ENCODE assay signal across 1 cellular context in the genomic region with DNA sequence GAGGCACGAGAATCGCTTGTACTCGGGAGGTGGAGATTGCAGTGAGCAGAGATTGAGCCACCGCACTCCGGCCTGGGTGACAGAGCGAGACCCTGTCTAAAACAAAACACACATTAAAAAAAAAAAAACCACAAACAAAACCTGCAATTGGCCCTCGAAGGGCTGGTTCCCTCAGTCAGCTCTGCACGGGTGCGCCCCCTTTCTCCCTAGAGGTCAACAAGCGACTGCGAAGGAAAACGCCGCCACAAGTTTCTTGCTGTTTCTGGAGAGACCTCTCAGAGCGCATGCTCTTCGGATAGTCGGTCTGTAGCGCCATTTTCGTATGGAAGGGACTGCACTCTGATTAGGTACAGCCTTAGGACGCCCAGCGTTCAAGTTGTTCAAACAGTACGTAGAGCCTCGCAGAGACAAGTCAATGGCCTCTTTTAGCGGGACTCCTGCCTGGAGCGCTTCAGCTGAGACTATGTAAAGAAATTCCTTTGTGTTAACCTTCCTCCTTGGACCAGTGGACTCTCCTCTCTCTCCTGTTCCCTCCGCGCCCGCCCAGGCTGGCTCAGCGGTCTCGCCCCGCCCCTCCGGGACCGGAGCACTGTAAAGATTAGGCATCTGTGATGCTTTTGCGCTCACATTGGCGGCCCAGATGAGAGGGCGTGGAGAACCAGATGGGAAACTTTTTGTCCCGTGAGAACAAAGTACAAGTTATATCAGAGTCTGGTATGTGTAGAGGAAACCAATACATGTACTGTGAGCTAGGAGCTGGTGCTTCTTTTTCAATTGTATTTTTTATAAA.
A peak's percentile ranks its signal among the peaks of the same experiment; 100 is the strongest.
TF ChIP-seq lines count a peak whose summit lies in the region.

No MANE protein-coding gene starts in this region.

TF ChIP-seq in K562, 482 proteins besides CTCF, POLR2A, EP300 and RAD21 (continued from another document and continues in another):
- TF ChIP-seq, protein P1, sequence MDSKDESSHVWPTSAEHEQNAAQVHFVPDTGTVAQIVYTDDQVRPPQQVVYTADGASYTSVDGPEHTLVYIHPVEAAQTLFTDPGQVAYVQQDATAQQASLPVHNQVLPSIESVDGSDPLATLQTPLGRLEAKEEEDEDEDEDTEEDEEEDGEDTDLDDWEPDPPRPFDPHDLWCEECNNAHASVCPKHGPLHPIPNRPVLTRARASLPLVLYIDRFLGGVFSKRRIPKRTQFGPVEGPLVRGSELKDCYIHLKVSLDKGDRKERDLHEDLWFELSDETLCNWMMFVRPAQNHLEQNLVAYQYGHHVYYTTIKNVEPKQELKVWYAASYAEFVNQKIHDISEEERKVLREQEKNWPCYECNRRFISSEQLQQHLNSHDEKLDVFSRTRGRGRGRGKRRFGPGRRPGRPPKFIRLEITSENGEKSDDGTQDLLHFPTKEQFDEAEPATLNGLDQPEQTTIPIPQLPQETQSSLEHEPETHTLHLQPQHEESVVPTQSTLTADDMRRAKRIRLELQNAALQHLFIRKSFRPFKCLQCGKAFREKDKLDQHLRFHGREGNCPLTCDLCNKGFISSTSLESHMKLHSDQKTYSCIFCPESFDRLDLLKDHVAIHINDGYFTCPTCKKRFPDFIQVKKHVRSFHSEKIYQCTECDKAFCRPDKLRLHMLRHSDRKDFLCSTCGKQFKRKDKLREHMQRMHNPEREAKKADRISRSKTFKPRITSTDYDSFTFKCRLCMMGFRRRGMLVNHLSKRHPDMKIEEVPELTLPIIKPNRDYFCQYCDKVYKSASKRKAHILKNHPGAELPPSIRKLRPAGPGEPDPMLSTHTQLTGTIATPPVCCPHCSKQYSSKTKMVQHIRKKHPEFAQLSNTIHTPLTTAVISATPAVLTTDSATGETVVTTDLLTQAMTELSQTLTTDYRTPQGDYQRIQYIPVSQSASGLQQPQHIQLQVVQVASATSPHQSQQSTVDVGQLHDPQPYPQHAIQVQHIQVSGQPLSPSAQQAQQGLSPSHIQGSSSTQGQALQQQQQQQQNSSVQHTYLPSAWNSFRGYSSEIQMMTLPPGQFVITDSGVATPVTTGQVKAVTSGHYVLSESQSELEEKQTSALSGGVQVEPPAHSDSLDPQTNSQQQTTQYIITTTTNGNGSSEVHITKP (IDR thresholded peaks at IDR 0.05; ENCODE audit: partially characterized antibody): peak; percentile 72
- TF ChIP-seq, protein P2, sequence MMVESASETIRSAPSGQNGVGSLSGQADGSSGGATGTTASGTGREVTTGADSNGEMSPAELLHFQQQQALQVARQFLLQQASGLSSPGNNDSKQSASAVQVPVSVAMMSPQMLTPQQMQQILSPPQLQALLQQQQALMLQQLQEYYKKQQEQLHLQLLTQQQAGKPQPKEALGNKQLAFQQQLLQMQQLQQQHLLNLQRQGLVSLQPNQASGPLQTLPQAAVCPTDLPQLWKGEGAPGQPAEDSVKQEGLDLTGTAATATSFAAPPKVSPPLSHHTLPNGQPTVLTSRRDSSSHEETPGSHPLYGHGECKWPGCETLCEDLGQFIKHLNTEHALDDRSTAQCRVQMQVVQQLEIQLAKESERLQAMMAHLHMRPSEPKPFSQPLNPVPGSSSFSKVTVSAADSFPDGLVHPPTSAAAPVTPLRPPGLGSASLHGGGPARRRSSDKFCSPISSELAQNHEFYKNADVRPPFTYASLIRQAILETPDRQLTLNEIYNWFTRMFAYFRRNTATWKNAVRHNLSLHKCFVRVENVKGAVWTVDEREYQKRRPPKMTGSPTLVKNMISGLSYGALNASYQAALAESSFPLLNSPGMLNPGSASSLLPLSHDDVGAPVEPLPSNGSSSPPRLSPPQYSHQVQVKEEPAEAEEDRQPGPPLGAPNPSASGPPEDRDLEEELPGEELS (CRISPR knock-in tag; IDR thresholded peaks at IDR 0.05; ENCODE audit: borderline replicate concordance): 0 out of 2 replicates have a peak, but pooled peaks have one; percentile 27
- TF ChIP-seq SIN3B (IDR thresholded peaks at IDR 0.05; ENCODE audit: low read depth): no peak
- TF ChIP-seq ARID1B (IDR thresholded peaks at IDR 0.05): 0 out of 2 replicates have a peak, but pooled peaks have one; percentile 37
- no peak; the same call in 1 of the 2 replicates for TF ChIP-seq BHLHE40 (IDR thresholded peaks at IDR 0.05; ENCODE audit: low read length)
- TF ChIP-seq, protein P3, sequence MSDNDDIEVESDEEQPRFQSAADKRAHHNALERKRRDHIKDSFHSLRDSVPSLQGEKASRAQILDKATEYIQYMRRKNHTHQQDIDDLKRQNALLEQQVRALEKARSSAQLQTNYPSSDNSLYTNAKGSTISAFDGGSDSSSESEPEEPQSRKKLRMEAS (CRISPR knock-in tag; IDR thresholded peaks at IDR 0.05): peak; percentile 76; the same call in 1 of the 2 replicates
- TF ChIP-seq CBX1 (IDR thresholded peaks at IDR 0.05; ENCODE audit: low read depth): no peak
- TF ChIP-seq FOXM1 (IDR thresholded peaks at IDR 0.05; ENCODE audit: low read depth): peak; percentile 15; the same call in 1 of the 2 replicates
- no peak for TF ChIP-seq FOXM1 (CRISPR knock-in tag; IDR thresholded peaks at IDR 0.05; ENCODE audit: low read depth)
- TF ChIP-seq, protein P4, sequence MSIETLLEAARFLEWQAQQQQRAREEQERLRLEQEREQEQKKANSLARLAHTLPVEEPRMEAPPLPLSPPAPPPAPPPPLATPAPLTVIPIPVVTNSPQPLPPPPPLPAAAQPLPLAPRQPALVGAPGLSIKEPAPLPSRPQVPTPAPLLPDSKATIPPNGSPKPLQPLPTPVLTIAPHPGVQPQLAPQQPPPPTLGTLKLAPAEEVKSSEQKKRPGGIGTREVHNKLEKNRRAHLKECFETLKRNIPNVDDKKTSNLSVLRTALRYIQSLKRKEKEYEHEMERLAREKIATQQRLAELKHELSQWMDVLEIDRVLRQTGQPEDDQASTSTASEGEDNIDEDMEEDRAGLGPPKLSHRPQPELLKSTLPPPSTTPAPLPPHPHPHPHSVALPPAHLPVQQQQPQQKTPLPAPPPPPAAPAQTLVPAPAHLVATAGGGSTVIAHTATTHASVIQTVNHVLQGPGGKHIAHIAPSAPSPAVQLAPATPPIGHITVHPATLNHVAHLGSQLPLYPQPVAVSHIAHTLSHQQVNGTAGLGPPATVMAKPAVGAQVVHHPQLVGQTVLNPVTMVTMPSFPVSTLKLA (conservative IDR thresholded peaks at IDR 0.05): peak; percentile 21 to 79; a peak in 2 of 4 replicates
- peak; percentile 49; the same call in 1 of the 2 replicates for TF ChIP-seq MYNN (IDR thresholded peaks at IDR 0.05)
- TF ChIP-seq MYNN (CRISPR knock-in tag; IDR thresholded peaks at IDR 0.05): no peak
- peak; percentile 77 for TF ChIP-seq BCOR (IDR thresholded peaks at IDR 0.05)
- peak; percentile 71 for TF ChIP-seq TAF9B (IDR thresholded peaks at IDR 0.05; ENCODE audit: partially characterized antibody)
- no peak for TF ChIP-seq ZNF311 (CRISPR knock-in tag; IDR thresholded peaks at IDR 0.05)
- peak; percentile 42; the same call in 1 of the 2 replicates for TF ChIP-seq FOSL1 (tag; conservative IDR thresholded peaks at IDR 0.05)
- no peak for TF ChIP-seq MCM5 (IDR thresholded peaks at IDR 0.05; ENCODE audit: low read depth)
- peak; percentile 81; the same call in 1 of the 2 replicates for TF ChIP-seq MTA3 (IDR thresholded peaks at IDR 0.05; ENCODE audit: borderline replicate concordance)
- 0 out of 2 replicates have a peak, but pooled peaks have one; percentile 1 for TF ChIP-seq SMARCA5 (IDR thresholded peaks at IDR 0.05)
- peak; percentile 69 for TF ChIP-seq RBM39 (optimal IDR thresholded peaks at IDR 0.05; ENCODE audit: low read depth, low read length)
- peak; percentile 23; the same call in 1 of the 2 replicates for TF ChIP-seq TCF7 (IDR thresholded peaks at IDR 0.05; ENCODE audit: borderline replicate concordance)
- TF ChIP-seq BRD9 (IDR thresholded peaks at IDR 0.05; ENCODE audit: low read depth, partially characterized antibody): peak; percentile 79
- peak in 1 of 2 experiments; percentile 63; a peak in 1 of 3 replicates for TF ChIP-seq CBX3 (IDR thresholded peaks at IDR 0.05; ENCODE audit: borderline replicate concordance in 1 of 2, low read length in 2 of 2)
- TF ChIP-seq IRF2 (CRISPR knock-in tag; IDR thresholded peaks at IDR 0.05): no peak
- TF ChIP-seq, protein P5, sequence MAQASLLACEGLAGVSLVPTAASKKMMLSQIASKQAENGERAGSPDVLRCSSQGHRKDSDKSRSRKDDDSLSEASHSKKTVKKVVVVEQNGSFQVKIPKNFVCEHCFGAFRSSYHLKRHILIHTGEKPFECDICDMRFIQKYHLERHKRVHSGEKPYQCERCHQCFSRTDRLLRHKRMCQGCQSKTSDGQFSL (CRISPR knock-in tag; IDR thresholded peaks at IDR 0.05): no peak
- TF ChIP-seq, protein P5 (tag; IDR thresholded peaks at IDR 0.05): no peak
- peak; percentile 90 for TF ChIP-seq ZNF134 (CRISPR knock-in tag; conservative IDR thresholded peaks at IDR 0.05)
- TF ChIP-seq, protein P6, sequence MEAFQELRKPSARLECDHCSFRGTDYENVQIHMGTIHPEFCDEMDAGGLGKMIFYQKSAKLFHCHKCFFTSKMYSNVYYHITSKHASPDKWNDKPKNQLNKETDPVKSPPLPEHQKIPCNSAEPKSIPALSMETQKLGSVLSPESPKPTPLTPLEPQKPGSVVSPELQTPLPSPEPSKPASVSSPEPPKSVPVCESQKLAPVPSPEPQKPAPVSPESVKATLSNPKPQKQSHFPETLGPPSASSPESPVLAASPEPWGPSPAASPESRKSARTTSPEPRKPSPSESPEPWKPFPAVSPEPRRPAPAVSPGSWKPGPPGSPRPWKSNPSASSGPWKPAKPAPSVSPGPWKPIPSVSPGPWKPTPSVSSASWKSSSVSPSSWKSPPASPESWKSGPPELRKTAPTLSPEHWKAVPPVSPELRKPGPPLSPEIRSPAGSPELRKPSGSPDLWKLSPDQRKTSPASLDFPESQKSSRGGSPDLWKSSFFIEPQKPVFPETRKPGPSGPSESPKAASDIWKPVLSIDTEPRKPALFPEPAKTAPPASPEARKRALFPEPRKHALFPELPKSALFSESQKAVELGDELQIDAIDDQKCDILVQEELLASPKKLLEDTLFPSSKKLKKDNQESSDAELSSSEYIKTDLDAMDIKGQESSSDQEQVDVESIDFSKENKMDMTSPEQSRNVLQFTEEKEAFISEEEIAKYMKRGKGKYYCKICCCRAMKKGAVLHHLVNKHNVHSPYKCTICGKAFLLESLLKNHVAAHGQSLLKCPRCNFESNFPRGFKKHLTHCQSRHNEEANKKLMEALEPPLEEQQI (IDR thresholded peaks at IDR 0.05): peak; percentile 41; the same call in 1 of the 2 replicates
- peak; percentile 65; the same call in 1 of the 2 replicates for TF ChIP-seq ZNF24 (IDR thresholded peaks at IDR 0.05)
- peak; percentile 57; the same call in 1 of the 2 replicates for TF ChIP-seq HLTF (IDR thresholded peaks at IDR 0.05)
- peak; percentile 49 for TF ChIP-seq ELF1 (tag; IDR thresholded peaks at IDR 0.05)
- TF ChIP-seq, protein P7, sequence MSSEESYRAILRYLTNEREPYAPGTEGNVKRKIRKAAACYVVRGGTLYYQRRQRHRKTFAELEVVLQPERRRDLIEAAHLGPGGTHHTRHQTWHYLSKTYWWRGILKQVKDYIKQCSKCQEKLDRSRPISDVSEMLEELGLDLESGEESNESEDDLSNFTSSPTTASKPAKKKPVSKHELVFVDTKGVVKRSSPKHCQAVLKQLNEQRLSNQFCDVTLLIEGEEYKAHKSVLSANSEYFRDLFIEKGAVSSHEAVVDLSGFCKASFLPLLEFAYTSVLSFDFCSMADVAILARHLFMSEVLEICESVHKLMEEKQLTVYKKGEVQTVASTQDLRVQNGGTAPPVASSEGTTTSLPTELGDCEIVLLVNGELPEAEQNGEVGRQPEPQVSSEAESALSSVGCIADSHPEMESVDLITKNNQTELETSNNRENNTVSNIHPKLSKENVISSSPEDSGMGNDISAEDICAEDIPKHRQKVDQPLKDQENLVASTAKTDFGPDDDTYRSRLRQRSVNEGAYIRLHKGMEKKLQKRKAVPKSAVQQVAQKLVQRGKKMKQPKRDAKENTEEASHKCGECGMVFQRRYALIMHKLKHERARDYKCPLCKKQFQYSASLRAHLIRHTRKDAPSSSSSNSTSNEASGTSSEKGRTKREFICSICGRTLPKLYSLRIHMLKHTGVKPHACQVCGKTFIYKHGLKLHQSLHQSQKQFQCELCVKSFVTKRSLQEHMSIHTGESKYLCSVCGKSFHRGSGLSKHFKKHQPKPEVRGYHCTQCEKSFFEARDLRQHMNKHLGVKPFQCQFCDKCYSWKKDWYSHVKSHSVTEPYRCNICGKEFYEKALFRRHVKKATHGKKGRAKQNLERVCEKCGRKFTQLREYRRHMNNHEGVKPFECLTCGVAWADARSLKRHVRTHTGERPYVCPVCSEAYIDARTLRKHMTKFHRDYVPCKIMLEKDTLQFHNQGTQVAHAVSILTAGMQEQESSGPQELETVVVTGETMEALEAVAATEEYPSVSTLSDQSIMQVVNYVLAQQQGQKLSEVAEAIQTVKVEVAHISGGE (CRISPR knock-in tag; IDR thresholded peaks at IDR 0.05): peak in 1 of 3 experiments; percentile 57; a peak in 1 of 6 replicates
- TF ChIP-seq ZNF23 (CRISPR knock-in tag; IDR thresholded peaks at IDR 0.05): no peak
- TF ChIP-seq GATAD2B (IDR thresholded peaks at IDR 0.05; ENCODE audit: borderline replicate concordance): no peak
- peak; percentile 32; the same call in 1 of the 2 replicates for TF ChIP-seq TEAD4 (IDR thresholded peaks at IDR 0.05; ENCODE audit: low read length)
- no peak for TF ChIP-seq TEAD4 (CRISPR knock-in tag; IDR thresholded peaks at IDR 0.05; ENCODE audit: borderline replicate concordance)
- TF ChIP-seq KDM5B (IDR thresholded peaks at IDR 0.05; ENCODE audit: insufficient replicate concordance, low read depth, low read length): peak; percentile 68
- peak; percentile 81 to 86 for TF ChIP-seq KDM1A (IDR thresholded peaks at IDR 0.05)
- TF ChIP-seq, protein P8, sequence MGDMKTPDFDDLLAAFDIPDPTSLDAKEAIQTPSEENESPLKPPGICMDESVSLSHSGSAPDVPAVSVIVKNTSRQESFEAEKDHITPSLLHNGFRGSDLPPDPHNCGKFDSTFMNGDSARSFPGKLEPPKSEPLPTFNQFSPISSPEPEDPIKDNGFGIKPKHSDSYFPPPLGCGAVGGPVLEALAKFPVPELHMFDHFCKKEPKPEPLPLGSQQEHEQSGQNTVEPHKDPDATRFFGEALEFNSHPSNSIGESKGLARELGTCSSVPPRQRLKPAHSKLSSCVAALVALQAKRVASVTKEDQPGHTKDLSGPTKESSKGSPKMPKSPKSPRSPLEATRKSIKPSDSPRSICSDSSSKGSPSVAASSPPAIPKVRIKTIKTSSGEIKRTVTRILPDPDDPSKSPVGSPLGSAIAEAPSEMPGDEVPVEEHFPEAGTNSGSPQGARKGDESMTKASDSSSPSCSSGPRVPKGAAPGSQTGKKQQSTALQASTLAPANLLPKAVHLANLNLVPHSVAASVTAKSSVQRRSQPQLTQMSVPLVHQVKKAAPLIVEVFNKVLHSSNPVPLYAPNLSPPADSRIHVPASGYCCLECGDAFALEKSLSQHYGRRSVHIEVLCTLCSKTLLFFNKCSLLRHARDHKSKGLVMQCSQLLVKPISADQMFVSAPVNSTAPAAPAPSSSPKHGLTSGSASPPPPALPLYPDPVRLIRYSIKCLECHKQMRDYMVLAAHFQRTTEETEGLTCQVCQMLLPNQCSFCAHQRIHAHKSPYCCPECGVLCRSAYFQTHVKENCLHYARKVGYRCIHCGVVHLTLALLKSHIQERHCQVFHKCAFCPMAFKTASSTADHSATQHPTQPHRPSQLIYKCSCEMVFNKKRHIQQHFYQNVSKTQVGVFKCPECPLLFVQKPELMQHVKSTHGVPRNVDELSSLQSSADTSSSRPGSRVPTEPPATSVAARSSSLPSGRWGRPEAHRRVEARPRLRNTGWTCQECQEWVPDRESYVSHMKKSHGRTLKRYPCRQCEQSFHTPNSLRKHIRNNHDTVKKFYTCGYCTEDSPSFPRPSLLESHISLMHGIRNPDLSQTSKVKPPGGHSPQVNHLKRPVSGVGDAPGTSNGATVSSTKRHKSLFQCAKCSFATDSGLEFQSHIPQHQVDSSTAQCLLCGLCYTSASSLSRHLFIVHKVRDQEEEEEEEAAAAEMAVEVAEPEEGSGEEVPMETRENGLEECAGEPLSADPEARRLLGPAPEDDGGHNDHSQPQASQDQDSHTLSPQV (IDR thresholded peaks at IDR 0.05): peak; percentile 47; the same call in 1 of the 2 replicates
